Comparison of ENCODE assay signal across 2 cellular contexts in the genomic region with DNA sequence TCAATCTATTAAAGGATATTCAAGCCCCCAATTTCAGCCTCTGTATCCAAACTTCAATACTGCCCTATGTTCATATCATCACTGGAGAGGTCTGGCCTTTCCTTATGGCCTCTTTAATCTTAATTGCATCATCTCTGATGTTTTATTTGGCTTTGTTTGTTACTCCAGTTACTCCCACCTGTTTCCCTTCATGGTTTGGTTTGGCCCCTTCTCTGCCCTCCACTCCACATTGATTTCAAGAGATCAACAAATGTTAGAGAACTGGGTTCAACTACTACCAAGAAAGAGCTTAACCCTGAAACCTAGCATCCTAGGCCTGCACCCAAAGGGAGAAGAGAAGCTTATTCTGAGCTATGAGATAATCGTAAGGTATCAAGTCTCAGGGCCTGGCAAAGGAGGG.
TF ChIP-seq lines count a peak whose summit lies in the region.

No MANE protein-coding gene starts in this region.

TF ChIP-seq in IMR-90, 13 proteins besides CTCF, POLR2A, EP300 and RAD21:
- TF ChIP-seq BHLHE40 (IDR thresholded peaks at IDR 0.05; ENCODE audit: low read depth, low read length) (no peak), CEBPB (IDR thresholded peaks at IDR 0.05; ENCODE audit: low read depth, low read length) (peak; percentile 55; the same call in 1 of the 2 replicates)

TF ChIP-seq in endothelial cell of umbilical vein, 7 proteins besides CTCF, POLR2A, EP300 and RAD21:
- no peak for TF ChIP-seq GATA2 (IDR thresholded peaks at IDR 0.05; ENCODE audit: insufficient read depth, insufficient read length, low read depth, low read length)
